In genomic region chr2:27977623-27978312, GRCh38 we compare ENCODE assay signal across 10 cellular contexts.
DNase-seq lines count a peak whose midpoint lies in the region; ATAC-seq, FAIRE-seq and TF ChIP-seq lines count a peak whose summit lies in the region.
"Had no signal": no experiment of that assay in that cellular context is flagged by ENCODE, and none has a peak within 500 bp of the region (broad histone marks: within the 10 kb centered on the region; RNA-seq: fewer than 3 reads in every experiment).

No MANE protein-coding gene starts in this region.

- peak overlapping the region; percentile 9 to 90 (median 38) for H3K27ac Mint-ChIP-seq in CD4-positive, CD25-positive, alpha-beta regulatory T cell
- H3K27ac Mint-ChIP-seq in astrocyte (ENCODE audit: unreplicated experiment) (peak overlapping the region; percentile 28), nephron (peak overlapping the region in 2 of 3 experiments; percentile 9 to 10)

- H2BK20ac ChIP-seq in IMR-90 (ENCODE audit: low read depth, low read length) = peak overlapping the region; percentile 58

- no peak overlapping the region for H3K4me3 Mint-ChIP-seq in CD4-positive, CD25-positive, alpha-beta regulatory T cell
- H3K4me3 Mint-ChIP-seq in astrocyte (ENCODE audit: unreplicated experiment) (no peak overlapping the region), nephron (no peak overlapping the region)

- 0 out of 2 replicates have a peak overlapping the region, but pooled peaks have one; percentile 76 for H3K23ac ChIP-seq in IMR-90 (ENCODE audit: low read depth, low read length)

- H3K56ac ChIP-seq in IMR-90 (ENCODE audit: extremely low read depth, insufficient read depth, low read length) = no peak overlapping the region

- H2BK15ac ChIP-seq in IMR-90 (ENCODE audit: low read depth, low read length) = peak overlapping the region; percentile 88; the same call in 2 of the 3 replicates

- peak overlapping the region; percentile 43 for H3K4me2 ChIP-seq in IMR-90 (ENCODE audit: low read depth, low read length)
- H3K4me2 ChIP-seq in astrocyte (ENCODE audit: low read length) = peak overlapping the region; percentile 66

- no peaks in the 10 kb centered on the region for H3K9me3 ChIP-seq in CD4-positive, CD25-positive, alpha-beta regulatory T cell (ENCODE audit: control insufficient read depth in 2 of 2, low read length in 2 of 2)
- 0 out of 2 replicates have a peak, but pooled peaks cover 2% of the 10 kb centered on the region for H3K9me3 ChIP-seq in IMR-90 (ENCODE audit: control insufficient read depth, insufficient read depth, low read length)
- H3K9me3 ChIP-seq in astrocyte (ENCODE audit: insufficient read depth, low read depth, low read length) = no peaks in the 10 kb centered on the region
- H3K9me3 ChIP-seq: thyroid gland had no signal

- H3K18ac ChIP-seq in IMR-90 (ENCODE audit: low read depth, low read length) = peak overlapping the region; percentile 26; the same call in 1 of the 2 replicates

- peak overlapping the region; percentile 97 for H2AK5ac ChIP-seq in IMR-90 (ENCODE audit: low read depth, low read length)

- H3K36me3 ChIP-seq in CD4-positive, CD25-positive, alpha-beta regulatory T cell (ENCODE audit: control insufficient read depth, insufficient read depth, low read length) = no peaks in the 10 kb centered on the region
- H3K36me3 ChIP-seq in IMR-90 (ENCODE audit: control insufficient read depth, insufficient read depth, low read length) (no peaks in the 10 kb centered on the region), astrocyte (ENCODE audit: insufficient read depth, low read length) (no peaks in the 10 kb centered on the region)
- H3K36me3 ChIP-seq: thyroid gland had no signal

- no peak for ATAC-seq in CD4-positive, CD25-positive, alpha-beta regulatory T cell (ENCODE audit: low read depth in 2 of 2)
- ATAC-seq in IMR-90 (ENCODE audit: low read depth) = peak; percentile 98

- dilution Hi-C loops in IMR-90 (cut with HindIII; ENCODE audit: low sequenced_read_pairs, unreplicated experiment) = no loop called here

- H4K5ac ChIP-seq in IMR-90 (ENCODE audit: low read depth, low read length) = 0 out of 2 replicates have a peak overlapping the region, but pooled peaks have one; percentile 4

- H3K9ac ChIP-seq in IMR-90 (ENCODE audit: low read depth, low read length) (no peak overlapping the region), astrocyte (ENCODE audit: low read length) (peak overlapping the region; percentile 32)

- CTCF ChIA-PET in IMR-90 (lab: Yijun Ruan, JAX) = no interaction called here

- H3K36me3 Mint-ChIP-seq in CD4-positive, CD25-positive, alpha-beta regulatory T cell = peaks cover 10% of the 10 kb centered on the region
- peaks cover 3% of the 10 kb centered on the region for H3K36me3 Mint-ChIP-seq in astrocyte (ENCODE audit: low read depth, unreplicated experiment)
- peaks cover 5% of the 10 kb centered on the region for H3K36me3 Mint-ChIP-seq in nephron (ENCODE audit: low read depth)

- FAIRE-seq in astrocyte (lab: Jason Lieb, UNC) = peak; percentile 83

- POLR2A ChIA-PET in IMR-90 (lab: Charles Lee; ENCODE audit: unreplicated experiment) = no interaction called here

- 0 out of 2 replicates have a peak, but pooled peaks have one; percentile 4 for TF ChIP-seq RAD21 in IMR-90 (IDR thresholded peaks at IDR 0.05; ENCODE audit: low read length)

- peaks cover 3% of the 10 kb centered on the region for H3K9me1 ChIP-seq in IMR-90 (ENCODE audit: insufficient read depth, low read length)

- H3K4me1 Mint-ChIP-seq in CD4-positive, CD25-positive, alpha-beta regulatory T cell = peaks cover 13 to 34% (median 25%) of the 10 kb centered on the region in 4 donors
- H3K4me1 Mint-ChIP-seq in astrocyte (ENCODE audit: low read depth, unreplicated experiment) (peaks cover 29% of the 10 kb centered on the region), nephron (peaks cover 6% of the 10 kb centered on the region)

- peak in 1 of 3 donors; percentile 22 for DNase-seq in CD4-positive, CD25-positive, alpha-beta regulatory T cell
- peak; percentile 96 for DNase-seq in IMR-90
- peak; percentile 97 for DNase-seq in astrocyte (ENCODE audit: low read depth)
- DNase-seq in NCI-H1105 treated with DMSO at 0.1 percent for 48 hours (lab: John Stamatoyannopoulos, UW) = no peak
- DNase-seq in GM10266 (ENCODE audit: extremely low spot score) = no peak
- no peak for DNase-seq in COR-L47 (lab: John Stamatoyannopoulos, UW)
- DNase-seq in DMS79 treated with DMSO at 0.1 percent for 48 hours (lab: John Stamatoyannopoulos, UW) = no peak
- DNase-seq: activated CD8-positive, alpha-beta memory T cell treated with anti-CD3 and anti-CD28 coated beads for 24 hours; thyroid gland had no signal

- peaks cover 0 to 3% (median 0%) of the 10 kb centered on the region in 7 donors for H3K9me3 Mint-ChIP-seq in CD4-positive, CD25-positive, alpha-beta regulatory T cell
- H3K9me3 Mint-ChIP-seq in astrocyte (ENCODE audit: unreplicated experiment) (no peaks in the 10 kb centered on the region), nephron (peaks cover 3% of the 10 kb centered on the region)

- H3K4me1 ChIP-seq in CD4-positive, CD25-positive, alpha-beta regulatory T cell (ENCODE audit: control insufficient read depth, insufficient read depth, low read length, poor library complexity, severe bottlenecking) = peaks cover 17% of the 10 kb centered on the region
- H3K4me1 ChIP-seq in IMR-90 (ENCODE audit: control insufficient read depth, insufficient read depth, low read length) (peaks cover 2% of the 10 kb centered on the region), astrocyte (ENCODE audit: insufficient read depth, low read length) (peaks cover 8% of the 10 kb centered on the region)
- H3K4me1 ChIP-seq: thyroid gland had no signal

- H3K79me2 ChIP-seq in astrocyte (ENCODE audit: insufficient read depth, low read length) = peaks cover 5% of the 10 kb centered on the region

- H4K8ac ChIP-seq in IMR-90 (ENCODE audit: low read depth in 2 of 2, low read length in 2 of 2) = peak overlapping the region; percentile 29 to 73

- peaks cover 0 to 12% of the 10 kb centered on the region in 2 experiments; a peak in 1 of 4 replicates for H3K79me1 ChIP-seq in IMR-90 (ENCODE audit: low read depth in 1 of 2, low read length in 2 of 2)

- H2AK9ac ChIP-seq in IMR-90 (replicated peaks; ENCODE audit: low read depth, low read length, poor library complexity) = peak overlapping the region; percentile 46

- no CpG with 5 or more reads among the region's 3 CpGs for WGBS in IMR-90 (ENCODE audit: extremely low coverage in 2 of 2, insufficient read length in 1 of 2), 2 experiments

- intact Hi-C loops in IMR-90 (cut with micrococcal nuclease) = no loop called here

- H2BK120ac ChIP-seq in IMR-90 (ENCODE audit: low read depth, low read length) = peak overlapping the region; percentile 84

- H4K20me1 ChIP-seq in IMR-90 (ENCODE audit: insufficient read depth, low read length) = no peaks in the 10 kb centered on the region
- H4K20me1 ChIP-seq in astrocyte (ENCODE audit: insufficient read depth, low read length) = no peaks in the 10 kb centered on the region

- H2BK5ac ChIP-seq in IMR-90 (ENCODE audit: low read depth, low read length, poor library complexity, severe bottlenecking) = peak overlapping the region; percentile 85

- peak overlapping the region; percentile 88 for H3K14ac ChIP-seq in IMR-90 (replicated peaks; ENCODE audit: low read depth, low read length)

- H3K4ac ChIP-seq in IMR-90 (ENCODE audit: low read depth, low read length) = peak overlapping the region; percentile 81

- no peaks in the 10 kb centered on the region for H3K27me3 ChIP-seq in CD4-positive, CD25-positive, alpha-beta regulatory T cell (ENCODE audit: control insufficient read depth, insufficient read depth, low read length)
- H3K27me3 ChIP-seq in IMR-90 (ENCODE audit: control insufficient read depth, insufficient read depth, low read length) = no peaks in the 10 kb centered on the region
- no peaks in the 10 kb centered on the region for H3K27me3 ChIP-seq in astrocyte (ENCODE audit: insufficient read depth, low read length)
- H3K27me3 ChIP-seq: thyroid gland had no signal

- no peaks in the 10 kb centered on the region for H3K27me3 Mint-ChIP-seq in CD4-positive, CD25-positive, alpha-beta regulatory T cell
- H3K27me3 Mint-ChIP-seq in astrocyte (ENCODE audit: low read depth, unreplicated experiment) (no peaks in the 10 kb centered on the region), nephron (ENCODE audit: low read depth) (no peaks in the 10 kb centered on the region)

- TF ChIP-seq CTCF in IMR-90 (conservative IDR thresholded peaks at IDR 0.05; ENCODE audit: low read depth, low read length) (no peak), astrocyte (IDR thresholded peaks at IDR 0.05; ENCODE audit: insufficient read depth, low read depth, low read length) (no peak), nephron (IDR thresholded peaks at IDR 0.05; ENCODE audit: unreplicated experiment in 3 of 3) (no peak), GM10266 (IDR thresholded peaks at IDR 0.05; ENCODE audit: control insufficient read depth, insufficient read depth, low read depth, missing control alignments) (no peak)

- H4K91ac ChIP-seq in IMR-90 (ENCODE audit: insufficient read depth, low read depth, low read length) = peak overlapping the region; percentile 82

- no peak overlapping the region for H3K27ac ChIP-seq in CD4-positive, CD25-positive, alpha-beta regulatory T cell (ENCODE audit: insufficient read depth, low read length, poor library complexity, severe bottlenecking)
- H3K27ac ChIP-seq in IMR-90 (ENCODE audit: insufficient read depth, low read length) (peak overlapping the region; percentile 42), astrocyte (ENCODE audit: low read depth, low read length) (peak overlapping the region; percentile 51)
- H3K27ac ChIP-seq: thyroid gland had no signal

- H2AFZ ChIP-seq in IMR-90 (replicated peaks; ENCODE audit: low read length, poor library complexity) = peak overlapping the region; percentile 16
- no peak overlapping the region for H2AFZ ChIP-seq in astrocyte (ENCODE audit: low read depth, low read length)

- no peak overlapping the region for H3K4me3 ChIP-seq in CD4-positive, CD25-positive, alpha-beta regulatory T cell (ENCODE audit: low read depth, low read length)
- no peak overlapping the region for H3K4me3 ChIP-seq in IMR-90 (ENCODE audit: insufficient read depth, low read depth, low read length)
- no peak overlapping the region for H3K4me3 ChIP-seq in astrocyte (ENCODE audit: insufficient read depth, low read depth, low read length)
- H3K4me3 ChIP-seq: thyroid gland had no signal

- no peak for TF ChIP-seq POLR2A in IMR-90 (IDR thresholded peaks at IDR 0.05; ENCODE audit: low read depth, low read length)

- no TSS peak for BruUV-seq in IMR-90 (replicated peaks; lab: Mats Ljungman, UMichigan)

- in situ Hi-C loops in IMR-90 (cut with MboI; ENCODE audit: low sequenced_read_pairs) = no loop called here

TF ChIP-seq in IMR-90, 13 proteins besides CTCF, POLR2A, EP300 and RAD21:
- TF ChIP-seq SMC3 (IDR thresholded peaks at IDR 0.05; ENCODE audit: low read depth, low read length) (0 out of 2 replicates have a peak, but pooled peaks have one; percentile 18), BHLHE40 (IDR thresholded peaks at IDR 0.05; ENCODE audit: low read depth, low read length) (peak; percentile 66; the same call in 1 of the 2 replicates), FOS (IDR thresholded peaks at IDR 0.05; ENCODE audit: low read depth, low read length) (peak; percentile 92), CHD1 (IDR thresholded peaks at IDR 0.05; ENCODE audit: low read depth, low read length) (no peak), CEBPB (IDR thresholded peaks at IDR 0.05; ENCODE audit: low read depth, low read length) (peak; percentile 79)

Comparison
In these comparisons a context has a peak if more than half of its experiments do, and no peak if none do; other contexts are left out.
1. DNase-seq: peak in IMR-90 (single experiment) and astrocyte (single experiment); none in NCI-H1105 treated with DMSO at 0.1 percent for 48 hours (single experiment), GM10266 (single experiment), COR-L47 (single experiment) and DMS79 treated with DMSO at 0.1 percent for 48 hours (single experiment).
2. Peak in every context shown above with its lines, with median percentiles within 50 percentile points of each other: H3K27ac Mint-ChIP-seq.